In genomic region chr1:232954594-232955365, GRCh38 we compare ENCODE assay signal across 2 cellular contexts.
TF ChIP-seq lines count a peak whose summit lies in the region.

No MANE protein-coding gene starts in this region.

TF ChIP-seq in WTC11, 78 proteins besides CTCF, POLR2A, EP300 and RAD21 (continued from another document):
- TF ChIP-seq ATF1 (CRISPR knock-in tag; IDR thresholded peaks at IDR 0.05) (no peak), CREB1 (CRISPR knock-in tag; IDR thresholded peaks at IDR 0.05) (no peak), NFATC4 (CRISPR knock-in tag; IDR thresholded peaks at IDR 0.05) (no peak), USF1 (CRISPR knock-in tag; IDR thresholded peaks at IDR 0.05) (no peak), MYBL2 (CRISPR knock-in tag; IDR thresholded peaks at IDR 0.05) (no peak), ZNF512 (CRISPR knock-in tag; IDR thresholded peaks at IDR 0.05; ENCODE audit: borderline replicate concordance) (no peak), E2F5 (CRISPR knock-in tag; IDR thresholded peaks at IDR 0.05) (no peak), JUN (CRISPR knock-in tag; IDR thresholded peaks at IDR 0.05) (no peak), RORB (CRISPR knock-in tag; IDR thresholded peaks at IDR 0.05) (no peak), ERG (CRISPR knock-in tag; IDR thresholded peaks at IDR 0.05) (no peak), AR (CRISPR knock-in tag; IDR thresholded peaks at IDR 0.05) (no peak)

TF ChIP-seq in H1, 55 proteins besides CTCF, POLR2A, EP300 and RAD21 (continued from another document):
- TF ChIP-seq SIRT6 (IDR thresholded peaks at IDR 0.05; ENCODE audit: low read length), result no peak
- TF ChIP-seq EGR1 (IDR thresholded peaks at IDR 0.05; ENCODE audit: borderline replicate concordance, low read depth, low read length), result no peak
- TF ChIP-seq SIX5 (IDR thresholded peaks at IDR 0.05; ENCODE audit: low read depth, low read length), result no peak
- TF ChIP-seq SP2 (IDR thresholded peaks at IDR 0.05; ENCODE audit: low read length), result no peak
- TF ChIP-seq ATF2 (IDR thresholded peaks at IDR 0.05; ENCODE audit: low read length), result no peak
- TF ChIP-seq CHD7 (IDR thresholded peaks at IDR 0.05; ENCODE audit: insufficient replicate concordance, low read length), result no peak
- no peak for TF ChIP-seq TEAD4 (IDR thresholded peaks at IDR 0.05; ENCODE audit: low read depth, low read length)
- TF ChIP-seq MAFK (IDR thresholded peaks at IDR 0.05; ENCODE audit: low read depth, low read length), result no peak
- no peak for TF ChIP-seq ATF3 (IDR thresholded peaks at IDR 0.05; ENCODE audit: insufficient read depth, low read depth, low read length)
- TF ChIP-seq POLR2AphosphoS5 (IDR thresholded peaks at IDR 0.05; ENCODE audit: low read depth, low read length), result no peak
- TF ChIP-seq CREB1 (IDR thresholded peaks at IDR 0.05), result no peak
- no peak for TF ChIP-seq CHD2 (IDR thresholded peaks at IDR 0.05; ENCODE audit: low read length)
- TF ChIP-seq CBX8 (IDR thresholded peaks at IDR 0.05; ENCODE audit: borderline replicate concordance, low read depth, low read length), result no peak
- TF ChIP-seq NRF1 (IDR thresholded peaks at IDR 0.05; ENCODE audit: low read depth, low read length), result no peak
- no peak for TF ChIP-seq BACH1 (IDR thresholded peaks at IDR 0.05; ENCODE audit: low read length)
- no peak for TF ChIP-seq ZNF274 (IDR thresholded peaks at IDR 0.05; ENCODE audit: borderline replicate concordance, extremely low read depth, low read length)
TF ChIP-seq in H1: peak in this region for 0.
